30 cellular contexts compared by ENCODE assay signal in genomic region chr4:71520850-71521249, GRCh38.
"Had no signal": no experiment of that assay in that cellular context is flagged by ENCODE, and none has a peak within 500 bp of the region (broad histone marks: within the 10 kb centered on the region; RNA-seq: fewer than 3 reads in every experiment).

No MANE protein-coding gene starts in this region.

- H3K27ac ChIP-seq: colonic mucosa, epithelial cell of prostate, esophagus squamous epithelium, gastrocnemius medialis, heart left ventricle had no signal

- H3K4me1 ChIP-seq: colonic mucosa, gastrocnemius medialis had no signal

- H3K27me3 ChIP-seq: body of pancreas, colonic mucosa, esophagus squamous epithelium, gastrocnemius medialis, heart left ventricle had no signal

- ATAC-seq: activated CD4-positive, alpha-beta T cell treated with anti-CD3 and anti-CD28 coated beads for 36 hours; activated CD8-positive, alpha-beta memory T cell treated with anti-CD3 and anti-CD28 coated beads, Interleukin-2, amount 10 ng/mL, durations not matched to agents 7 days and 5 days; activated CD8-positive, alpha-beta T cell treated with anti-CD3 and anti-CD28 coated beads, Interleukin-2, amount 10 ng/mL, durations not matched to agents 7 days and 5 days; activated naive CD4-positive, alpha-beta T cell treated with anti-CD3 and anti-CD28 coated beads, Interleukin-2, amount 50 U/mL, for 72 hours; body of pancreas; gastrocnemius medialis; heart left ventricle had no signal

- DNase-seq: activated CD4-positive, alpha-beta memory T cell treated with anti-CD3 and anti-CD28 coated beads for 36 hours; activated CD4-positive, alpha-beta T cell treated with anti-CD3 and anti-CD28 coated beads for 36 hours; activated CD4-positive, alpha-beta T cell treated with anti-CD3 and anti-CD28 coated beads, Interleukin-2, amount 10 ng/mL, durations not matched to agents 24 days and 14 days; activated CD4-positive, CD25-positive, alpha-beta regulatory T cell; activated CD4-positive, CD25-positive, alpha-beta regulatory T cell treated with anti-CD3 and anti-CD28 coated beads, Interleukin-2, amount 50 U/mL, for 72 hours; activated CD8-positive, alpha-beta memory T cell treated with anti-CD3 and anti-CD28 coated beads, Interleukin-2, amount 10 ng/mL, durations not matched to agents 7 days and 5 days; activated CD8-positive, alpha-beta memory T cell treated with anti-CD3 and anti-CD28 coated beads, Interleukin-2, amount 50 U/mL, for 4 hours; activated CD8-positive, alpha-beta T cell treated with anti-CD3 and anti-CD28 coated beads, Interleukin-2, amount 10 ng/mL, durations not matched to agents 7 days and 5 days; activated gamma-delta T cell; activated naive CD4-positive, alpha-beta T cell; activated naive CD4-positive, alpha-beta T cell treated with anti-CD3 and anti-CD28 coated beads, Interleukin-2, amount 10 ng/mL, durations not matched to agents 7 days and 5 days; activated naive CD8-positive, alpha-beta T cell treated with anti-CD3 and anti-CD28 coated beads, Interleukin-2, amount 10 ng/mL, durations not matched to agents 7 days and 5 days; activated T-cell treated with anti-CD3 and anti-CD28 coated beads, Interleukin-2, amount 50 U/mL, for 1 hour; activated T-cell treated with anti-CD3 and anti-CD28 coated beads, Interleukin-2, amount 50 U/mL, for 48 hours; amniotic stem cell; anterior cingulate cortex; body of pancreas; central memory CD4-positive, alpha-beta T cell; cerebellar nuclear complex; colonic mucosa; effector CD8-positive, alpha-beta T cell; esophagus squamous epithelium; foreskin fibroblast; gastrocnemius medialis; glutamatergic neuron; heart left ventricle; hypothalamus; T-helper 9 cell had no signal
